In genomic region chr15:55868707-55869106, GRCh38 we compare ENCODE assay signal across 26 cellular contexts.
DNase-seq lines count a peak whose midpoint lies in the region; ATAC-seq and TF ChIP-seq lines count a peak whose summit lies in the region.
"Had no signal": no experiment of that assay in that cellular context is flagged by ENCODE, and none has a peak within 500 bp of the region (broad histone marks: within the 10 kb centered on the region; RNA-seq: fewer than 3 reads in every experiment).

No MANE protein-coding gene starts in this region.

- no peak overlapping the region for H3K4me3 ChIP-seq in Panc1 (ENCODE audit: low read depth in 2 of 2, low read length in 2 of 2)
- H3K4me3 ChIP-seq in psoas muscle, result peak overlapping the region; percentile 30
- H3K4me3 ChIP-seq: body of pancreas, heart right ventricle, sigmoid colon, vagina had no signal

- no peaks in the 10 kb centered on the region for H3K9me3 ChIP-seq in Panc1 (ENCODE audit: control insufficient read depth, insufficient read depth, low read depth, low read length)
- no peaks in the 10 kb centered on the region for H3K9me3 ChIP-seq in psoas muscle
- H3K9me3 ChIP-seq: body of pancreas, heart right ventricle, sigmoid colon, vagina had no signal

- TF ChIP-seq CTCF in Panc1 (IDR thresholded peaks at IDR 0.05), result no peak
- no peak for TF ChIP-seq CTCF in psoas muscle (IDR thresholded peaks at IDR 0.05)

- DNase-seq in HT1080 (ENCODE audit: low read depth) (peak; percentile 50), Panc1 (ENCODE audit: low read depth, low spot score) (peak; percentile 41), epithelial cell of prostate (ENCODE audit: low read depth, low spot score) (peak; percentile 10), psoas muscle (no peak), dedifferentiated amniotic fluid mesenchymal stem cell (ENCODE audit: extremely low spot score) (no peak), NOMO-1 treated with DMSO at 0.1 percent for 48 hours (lab: John Stamatoyannopoulos, UW; ENCODE audit: unreplicated experiment) (no peak)
- DNase-seq in activated CD8-positive, alpha-beta memory T cell treated with anti-CD3 and anti-CD28 coated beads for 24 hours, result no peak
- DNase-seq: activated CD4-positive, alpha-beta T cell treated with anti-CD3 and anti-CD28 coated beads for 4 hours; activated gamma-delta T cell treated with Interleukin-2 at 50 U/mL for 16 hours; activated T-cell treated with anti-CD3 and anti-CD28 coated beads, Interleukin-2, amount 50 U/mL, for 4 hours; body of pancreas; Calu3; effector CD4-positive, alpha-beta T cell; heart right ventricle; left colon; NCI-H2029 treated with DMSO at 0.1 percent for 48 hours; NCI-H446; NCI-H774; posterior cingulate gyrus; sigmoid colon; stimulated activated CD4-positive, alpha-beta T cell treated with anti-CD3 and anti-CD28 coated beads, Interleukin-15, amount 100 ng/mL, for 24 hours; stimulated activated naive CD4-positive, alpha-beta T cell had no signal

- BruUV-seq in Panc1 (replicated peaks; lab: Mats Ljungman, UMichigan), result no TSS peak

- no peaks in the 10 kb centered on the region for H3K4me1 ChIP-seq in Panc1 (ENCODE audit: control insufficient read depth, insufficient read depth, low read length)
- H3K4me1 ChIP-seq in psoas muscle, result peaks cover 46% of the 10 kb centered on the region
- H3K4me1 ChIP-seq: body of pancreas, sigmoid colon, vagina had no signal

- H3K36me3 ChIP-seq in Panc1 (ENCODE audit: control insufficient read depth, insufficient read depth, low read length), result no peaks in the 10 kb centered on the region
- no peaks in the 10 kb centered on the region for H3K36me3 ChIP-seq in psoas muscle (ENCODE audit: insufficient read depth in 1 of 2, low read depth in 1 of 2)
- H3K36me3 ChIP-seq: sigmoid colon, vagina had no signal

- ATAC-seq in Panc1 (no peak), psoas muscle (peak; percentile 91 to 93 (median 92)), HG02571 (IDR thresholded peaks at IDR 0.05; ENCODE audit: unreplicated experiment) (no peak)
- ATAC-seq: activated T-cell treated with anti-CD3 and anti-CD28 coated beads, Interleukin-2, amount 50 U/mL, for 4 hours; body of pancreas; HCT116; heart right ventricle; left colon had no signal

- POLR2A ChIA-PET in Panc1 (lab: Charles Lee), result no interaction called here

- H3K27me3 ChIP-seq in Panc1 (ENCODE audit: control insufficient read depth, insufficient read depth, low read length), result no peaks in the 10 kb centered on the region
- no peaks in the 10 kb centered on the region for H3K27me3 ChIP-seq in psoas muscle (ENCODE audit: insufficient read depth in 3 of 3, low read length in 2 of 3)
- H3K27me3 ChIP-seq: body of pancreas, heart right ventricle, sigmoid colon, vagina had no signal

- H3K27ac ChIP-seq in Panc1 (ENCODE audit: low read length), result no peak overlapping the region
- no peak overlapping the region for H3K27ac ChIP-seq in epithelial cell of prostate
- peak overlapping the region; percentile 83 for H3K27ac ChIP-seq in psoas muscle
- H3K27ac ChIP-seq: body of pancreas, heart right ventricle, sigmoid colon, vagina, VCaP had no signal

- 28 to 45% (median 44%) methylated on average over 3 of the region's 3 CpGs for WGBS in psoas muscle, 3 donors

- intact Hi-C loops in Panc1 (cut with micrococcal nuclease; ENCODE audit: unreplicated experiment), result no loop called here
- intact Hi-C loops in psoas muscle (cut with DNase I), result loop anchor here in 1 of 2 donors (1.0 to 5.0 kb wide), 3 partner anchors 29 to 124 kb away; partner anchors contain the start of gene NEDD4

- CTCF ChIA-PET in Panc1 (lab: Charles Lee), result no interaction called here

- in situ Hi-C loops in Panc1 (cut with HindIII; ENCODE audit: low pct_unique_long_range_greater_than_20kb, low sequenced_read_pairs), result no loop called here

Comparison
In these comparisons a context has a peak if more than half of its experiments do, and no peak if none do; other contexts are left out.
1. DNase-seq: peak in HT1080 (single experiment), Panc1 (single experiment) and epithelial cell of prostate (single experiment); none in psoas muscle (0 of 2), dedifferentiated amniotic fluid mesenchymal stem cell (single experiment), NOMO-1 treated with DMSO at 0.1 percent for 48 hours (single experiment) and activated CD8-positive, alpha-beta memory T cell treated with anti-CD3 and anti-CD28 coated beads for 24 hours (single experiment).
2. ATAC-seq: peak in psoas muscle (4 of 4); none in Panc1 (single experiment) and HG02571 (single experiment).